8 cellular contexts compared by ENCODE assay signal in the genomic region with DNA sequence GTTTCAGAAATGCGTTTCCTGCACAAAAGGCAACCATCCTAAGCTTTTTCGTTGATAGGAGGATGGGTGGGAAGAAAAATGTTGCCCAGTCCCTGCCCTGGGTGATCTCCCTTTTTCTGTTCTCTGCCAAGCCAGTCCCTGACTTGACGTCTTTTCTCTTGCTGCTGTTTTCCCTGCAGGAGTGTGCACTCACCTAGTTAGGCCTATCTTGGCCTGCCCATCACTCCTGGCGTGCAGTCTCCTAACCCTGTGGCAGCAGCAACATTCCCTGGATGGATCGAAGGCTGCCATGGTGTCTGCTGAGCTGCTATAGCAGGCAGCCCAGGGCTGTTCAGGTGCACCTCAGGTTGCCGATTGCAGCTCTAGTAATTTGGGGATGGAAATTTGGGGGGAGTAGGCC. TPM values are rescaled to one million over a fixed set of nuclear protein-coding genes. Genes with fewer than 3 reads are reported as not detected.
A peak's percentile ranks its signal among the peaks of the same experiment; 100 is the strongest.
DNase-seq lines count a peak whose midpoint lies in the region; ATAC-seq and TF ChIP-seq lines count a peak whose summit lies in the region.

No MANE protein-coding gene starts in this region.

- H3K4me3 Mint-ChIP-seq in Calu3 (ENCODE audit: low read depth, unreplicated experiment) (peak overlapping the region; percentile 94), endothelial cell (ENCODE audit: unreplicated experiment) (peak overlapping the region; percentile 90), osteocyte (ENCODE audit: unreplicated experiment) (peak overlapping the region; percentile 79)

- no peaks in the 10 kb centered on the region for H3K27me3 ChIP-seq in NT2/D1 (ENCODE audit: insufficient read depth, insufficient read length)

- H3K27me3 Mint-ChIP-seq in Calu3 (ENCODE audit: unreplicated experiment) = no peaks in the 10 kb centered on the region
- H3K27me3 Mint-ChIP-seq in endothelial cell (ENCODE audit: unreplicated experiment) = peaks cover 12% of the 10 kb centered on the region
- H3K27me3 Mint-ChIP-seq in osteocyte (ENCODE audit: unreplicated experiment) = no peaks in the 10 kb centered on the region

- H3K4me1 ChIP-seq in NT2/D1 (ENCODE audit: insufficient read depth, insufficient read length) = peaks cover 5% of the 10 kb centered on the region

- H3K4me3 ChIP-seq in NT2/D1 (ENCODE audit: insufficient read length, low read depth) = peak overlapping the region; percentile 90

- H3K9ac ChIP-seq in NT2/D1 (ENCODE audit: insufficient read length, low read depth) = peak overlapping the region; percentile 94

- H3K27ac Mint-ChIP-seq in Calu3 (ENCODE audit: unreplicated experiment) (peak overlapping the region; percentile 85), endothelial cell (ENCODE audit: unreplicated experiment) (peak overlapping the region; percentile 34), osteocyte (ENCODE audit: unreplicated experiment) (peak overlapping the region; percentile 74)

- H3K4me1 Mint-ChIP-seq in Calu3 (ENCODE audit: low read depth, unreplicated experiment) (peaks cover 35% of the 10 kb centered on the region), endothelial cell (ENCODE audit: unreplicated experiment) (peaks cover 15% of the 10 kb centered on the region), osteocyte (ENCODE audit: unreplicated experiment) (peaks cover 29% of the 10 kb centered on the region)

- BruUV-seq in Calu3 (replicated peaks; lab: Mats Ljungman, UMichigan) = no TSS peak

- DNase-seq in Calu3 = no peak
- DNase-seq in NT2/D1 (ENCODE audit: low read depth, low spot score) = no peak
- DNase-seq in endothelial cell (ENCODE audit: low spot score) = no peak
- DNase-seq in osteocyte (ENCODE audit: extremely low spot score, unreplicated experiment) = no peak

- no peaks in the 10 kb centered on the region for H3K9me3 ChIP-seq in NT2/D1 (ENCODE audit: insufficient read depth, low read length)

- H3K36me3 Mint-ChIP-seq in Calu3 (ENCODE audit: insufficient read depth, unreplicated experiment) (peaks cover 39% of the 10 kb centered on the region), endothelial cell (ENCODE audit: low read depth, unreplicated experiment) (peaks cover 5% of the 10 kb centered on the region), osteocyte (ENCODE audit: unreplicated experiment) (peaks cover 7% of the 10 kb centered on the region)

- intact Hi-C loops in Calu3 (cut with micrococcal nuclease; ENCODE audit: unreplicated experiment) = loop anchor here (2.0 kb wide), 1 partner anchor 23 kb away; no protein-coding TSS in a partner anchor

- no peak for ATAC-seq in HG02588 (IDR thresholded peaks at IDR 0.05; ENCODE audit: unreplicated experiment)
- no peak for ATAC-seq in GM19328 (IDR thresholded peaks at IDR 0.05; ENCODE audit: unreplicated experiment)
- no peak for ATAC-seq in HG03159 (IDR thresholded peaks at IDR 0.05; ENCODE audit: unreplicated experiment)
- no peak for ATAC-seq in HG03460 (IDR thresholded peaks at IDR 0.05; ENCODE audit: unreplicated experiment)

- TF ChIP-seq CTCF in Calu3 (IDR thresholded peaks at IDR 0.05; ENCODE audit: unreplicated experiment) (no peak), endothelial cell (IDR thresholded peaks at IDR 0.05; ENCODE audit: unreplicated experiment) (no peak), osteocyte (IDR thresholded peaks at IDR 0.05) (no peak)

- CTCF ChIA-PET in Calu3 (lab: Charles Lee) = interaction anchor here (2.0 kb wide), 1 partner anchor 62 kb away, joined by 6 read pairs; no protein-coding TSS in a partner anchor

- no peaks in the 10 kb centered on the region for H3K9me3 Mint-ChIP-seq in Calu3 (ENCODE audit: low read depth, unreplicated experiment)
- no peaks in the 10 kb centered on the region for H3K9me3 Mint-ChIP-seq in endothelial cell (ENCODE audit: unreplicated experiment)
- no peaks in the 10 kb centered on the region for H3K9me3 Mint-ChIP-seq in osteocyte (ENCODE audit: unreplicated experiment)

- peaks cover 47% of the 10 kb centered on the region for H3K36me3 ChIP-seq in NT2/D1 (ENCODE audit: insufficient read depth, insufficient read length, low read length)

RNA-seq across cellular contexts. Expression of gene UNC119B, which starts 1.2 kb away (rescaled TPM):
- 31.6 and 33.5 TPM in 2 replicates for total RNA-seq in Calu3 (2022)
- total RNA-seq in endothelial cell (ENCODE audit: unreplicated experiment) = 35.0 TPM
- 26.8 and 27.9 TPM in 2 replicates for total RNA-seq in osteocyte

RNA-seq across cellular contexts. Expression of gene ACADS, which starts 14.2 kb away (rescaled TPM):
- total RNA-seq in Calu3 (2022) (16.1 and 21.2 TPM in 2 replicates), endothelial cell (ENCODE audit: unreplicated experiment) (5.6 TPM), osteocyte (4.6 and 4.9 TPM in 2 replicates)

RNA-seq across cellular contexts. Expression of gene MLEC, which starts 24.5 kb away (rescaled TPM):
- total RNA-seq in Calu3 (2022) = 268 and 290 TPM in 2 replicates
- 124 TPM for total RNA-seq in endothelial cell (ENCODE audit: unreplicated experiment)
- total RNA-seq in osteocyte = 129 TPM in 2 replicates

Comparison
In these comparisons a context has a peak if more than half of its experiments do, and no peak if none do; other contexts are left out.
1. H3K27ac Mint-ChIP-seq: peak in every context shown above with its lines; median percentile 85 in Calu3; 74 in osteocyte; 34 in endothelial cell.